Comparison of ENCODE assay signal across 17 cellular contexts in the genomic region with DNA sequence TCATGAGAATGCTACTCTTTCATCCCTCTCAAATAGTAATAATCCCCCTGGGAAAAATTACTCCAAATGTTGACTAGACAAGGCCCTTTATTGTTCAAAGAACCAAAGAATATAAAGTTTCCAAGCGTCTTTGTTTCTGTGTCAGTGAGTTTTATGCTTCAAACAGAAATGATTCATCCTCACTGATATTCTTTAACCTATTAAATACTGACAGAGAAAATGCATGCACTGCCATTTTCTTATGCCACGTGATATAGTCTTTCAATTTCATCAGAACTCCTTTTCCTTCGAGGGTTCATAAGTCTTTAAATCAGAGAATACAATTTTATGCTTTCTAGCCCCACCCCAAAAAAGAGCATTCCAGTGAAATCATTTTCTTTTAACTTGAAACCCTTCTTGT.
"Had no signal": no experiment of that assay in that cellular context is flagged by ENCODE, and none has a peak within 500 bp of the region (broad histone marks: within the 10 kb centered on the region; RNA-seq: fewer than 3 reads in every experiment).

No MANE protein-coding gene starts in this region.

- H3K4me3 ChIP-seq: body of pancreas, gastroesophageal sphincter, hepatocyte, lung, psoas muscle, transverse colon had no signal

- DNase-seq: activated B cell treated with CpG ODN at 0.5 μM for 24 hours; activated CD4-positive, alpha-beta T cell treated with anti-CD3 and anti-CD28 coated beads, Interleukin-2, amount 10 ng/mL, durations not matched to agents 24 days and 14 days; activated CD8-positive, alpha-beta memory T cell treated with anti-CD3 and anti-CD28 coated beads for 24 hours; activated naive CD4-positive, alpha-beta T cell treated with Interleukin-2 at 50 U/mL for 16 hours; body of pancreas; left cardiac atrium; psoas muscle; stimulated activated CD4-positive, alpha-beta T cell treated with anti-CD3 and anti-CD28 coated beads, Interleukin-2, amount 100 ng/mL, for 24 hours; stimulated activated naive CD4-positive, alpha-beta T cell; substantia nigra; transverse colon had no signal

- FAIRE-seq: endometrium had no signal

- H2AFZ ChIP-seq: hepatocyte had no signal

- H3K27me3 ChIP-seq: body of pancreas, gastroesophageal sphincter, hepatocyte, transverse colon had no signal

- H3K4me2 ChIP-seq: hepatocyte had no signal

- ATAC-seq: body of pancreas; gastroesophageal sphincter; left cardiac atrium; natural killer cell treated with Interleukin-12 subunit alpha and Interleukin-12 subunit beta and Interleukin-15 and Interleukin-18, amount 100 ng/mL, for 72 hours; psoas muscle; sciatic nerve had no signal

- H3K79me2 ChIP-seq: hepatocyte had no signal

- H3K36me3 ChIP-seq: gastroesophageal sphincter, transverse colon had no signal

- H3K27ac ChIP-seq: body of pancreas, gastroesophageal sphincter, hepatocyte, psoas muscle, transverse colon had no signal

- H3K9me3 ChIP-seq: body of pancreas, gastroesophageal sphincter, psoas muscle, transverse colon had no signal

- H3K4me1 ChIP-seq: body of pancreas, gastroesophageal sphincter, psoas muscle, transverse colon had no signal
